Comparison of ENCODE assay signal across 2 cellular contexts in the genomic region with DNA sequence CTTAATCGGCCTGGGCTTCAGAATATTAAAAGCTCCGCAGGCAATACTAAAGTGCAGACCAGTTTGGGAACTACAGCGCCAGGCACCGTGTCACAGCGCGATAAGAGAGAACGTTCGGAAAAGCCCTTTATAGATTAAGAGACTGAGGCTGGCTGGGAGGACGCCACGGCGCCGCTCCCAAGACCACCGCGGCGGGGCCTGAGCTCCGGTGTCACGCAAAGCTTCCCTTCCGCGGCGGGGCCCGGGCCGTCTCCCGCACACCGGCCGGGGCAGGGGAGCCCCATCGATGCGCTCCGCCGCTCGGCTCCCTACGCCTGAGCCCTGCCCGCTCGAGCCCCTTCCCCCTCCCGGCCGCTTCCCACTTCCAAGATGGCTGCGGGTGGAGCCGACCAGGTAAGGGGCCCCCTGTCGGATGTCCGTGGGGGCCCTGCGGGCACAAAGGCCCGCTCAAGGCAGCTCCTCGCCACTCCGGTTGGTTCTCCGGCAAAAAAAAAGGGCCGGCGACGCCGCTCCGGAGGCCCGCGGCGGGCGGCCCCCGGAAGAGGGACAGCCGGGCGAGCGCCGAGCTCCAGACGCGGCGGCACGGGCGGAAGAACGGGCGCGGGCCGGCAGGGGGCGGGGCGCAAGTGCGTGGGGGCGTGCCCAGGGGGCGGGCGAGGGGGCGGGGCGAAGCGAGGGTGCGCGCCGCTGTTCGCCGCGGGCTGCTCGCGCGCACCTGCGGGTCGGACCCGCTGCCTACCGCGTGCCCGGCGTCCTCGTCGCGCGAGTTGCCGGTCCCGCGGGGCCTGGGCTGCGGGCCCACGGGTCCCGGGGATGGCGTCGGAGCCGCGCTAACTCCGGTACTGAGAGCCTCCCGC.
TF ChIP-seq lines count a peak whose summit lies in the region.

A gene with protein sequence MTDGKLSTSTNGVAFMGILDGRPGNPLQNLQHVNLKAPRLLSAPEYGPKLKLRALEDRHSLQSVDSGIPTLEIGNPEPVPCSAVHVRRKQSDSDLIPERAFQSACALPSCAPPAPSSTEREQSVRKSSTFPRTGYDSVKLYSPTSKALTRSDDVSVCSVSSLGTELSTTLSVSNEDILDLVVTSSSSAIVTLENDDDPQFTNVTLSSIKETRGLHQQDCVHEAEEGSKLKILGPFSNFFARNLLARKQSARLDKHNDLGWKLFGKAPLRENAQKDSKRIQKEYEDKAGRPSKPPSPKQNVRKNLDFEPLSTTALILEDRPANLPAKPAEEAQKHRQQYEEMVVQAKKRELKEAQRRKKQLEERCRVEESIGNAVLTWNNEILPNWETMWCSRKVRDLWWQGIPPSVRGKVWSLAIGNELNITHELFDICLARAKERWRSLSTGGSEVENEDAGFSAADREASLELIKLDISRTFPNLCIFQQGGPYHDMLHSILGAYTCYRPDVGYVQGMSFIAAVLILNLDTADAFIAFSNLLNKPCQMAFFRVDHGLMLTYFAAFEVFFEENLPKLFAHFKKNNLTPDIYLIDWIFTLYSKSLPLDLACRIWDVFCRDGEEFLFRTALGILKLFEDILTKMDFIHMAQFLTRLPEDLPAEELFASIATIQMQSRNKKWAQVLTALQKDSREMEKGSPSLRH (plus strand): TSS at position 714 of the 857 bp plus-strand sequence. CDS start 13,564 bp downstream, outside the sequence.

TF ChIP-seq in Ishikawa, 13 proteins besides CTCF, POLR2A, EP300 and RAD21 (continued from another document):
- TF ChIP-seq, protein P1, sequence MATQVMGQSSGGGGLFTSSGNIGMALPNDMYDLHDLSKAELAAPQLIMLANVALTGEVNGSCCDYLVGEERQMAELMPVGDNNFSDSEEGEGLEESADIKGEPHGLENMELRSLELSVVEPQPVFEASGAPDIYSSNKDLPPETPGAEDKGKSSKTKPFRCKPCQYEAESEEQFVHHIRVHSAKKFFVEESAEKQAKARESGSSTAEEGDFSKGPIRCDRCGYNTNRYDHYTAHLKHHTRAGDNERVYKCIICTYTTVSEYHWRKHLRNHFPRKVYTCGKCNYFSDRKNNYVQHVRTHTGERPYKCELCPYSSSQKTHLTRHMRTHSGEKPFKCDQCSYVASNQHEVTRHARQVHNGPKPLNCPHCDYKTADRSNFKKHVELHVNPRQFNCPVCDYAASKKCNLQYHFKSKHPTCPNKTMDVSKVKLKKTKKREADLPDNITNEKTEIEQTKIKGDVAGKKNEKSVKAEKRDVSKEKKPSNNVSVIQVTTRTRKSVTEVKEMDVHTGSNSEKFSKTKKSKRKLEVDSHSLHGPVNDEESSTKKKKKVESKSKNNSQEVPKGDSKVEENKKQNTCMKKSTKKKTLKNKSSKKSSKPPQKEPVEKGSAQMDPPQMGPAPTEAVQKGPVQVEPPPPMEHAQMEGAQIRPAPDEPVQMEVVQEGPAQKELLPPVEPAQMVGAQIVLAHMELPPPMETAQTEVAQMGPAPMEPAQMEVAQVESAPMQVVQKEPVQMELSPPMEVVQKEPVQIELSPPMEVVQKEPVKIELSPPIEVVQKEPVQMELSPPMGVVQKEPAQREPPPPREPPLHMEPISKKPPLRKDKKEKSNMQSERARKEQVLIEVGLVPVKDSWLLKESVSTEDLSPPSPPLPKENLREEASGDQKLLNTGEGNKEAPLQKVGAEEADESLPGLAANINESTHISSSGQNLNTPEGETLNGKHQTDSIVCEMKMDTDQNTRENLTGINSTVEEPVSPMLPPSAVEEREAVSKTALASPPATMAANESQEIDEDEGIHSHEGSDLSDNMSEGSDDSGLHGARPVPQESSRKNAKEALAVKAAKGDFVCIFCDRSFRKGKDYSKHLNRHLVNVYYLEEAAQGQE (IDR thresholded peaks at IDR 0.05; ENCODE audit: low read depth) = no peak
- no peak for TF ChIP-seq EGR1 (IDR thresholded peaks at IDR 0.05)
- no peak for TF ChIP-seq FOXM1 (IDR thresholded peaks at IDR 0.05; ENCODE audit: borderline replicate concordance, low read depth)
- no peak for TF ChIP-seq CEBPB (IDR thresholded peaks at IDR 0.05)
- TF ChIP-seq, protein P2, sequence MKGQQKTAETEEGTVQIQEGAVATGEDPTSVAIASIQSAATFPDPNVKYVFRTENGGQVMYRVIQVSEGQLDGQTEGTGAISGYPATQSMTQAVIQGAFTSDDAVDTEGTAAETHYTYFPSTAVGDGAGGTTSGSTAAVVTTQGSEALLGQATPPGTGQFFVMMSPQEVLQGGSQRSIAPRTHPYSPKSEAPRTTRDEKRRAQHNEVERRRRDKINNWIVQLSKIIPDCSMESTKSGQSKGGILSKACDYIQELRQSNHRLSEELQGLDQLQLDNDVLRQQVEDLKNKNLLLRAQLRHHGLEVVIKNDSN (IDR thresholded peaks at IDR 0.05) = no peak
- no peak for TF ChIP-seq TEAD4 (IDR thresholded peaks at IDR 0.05)
- TF ChIP-seq CREB1 (IDR thresholded peaks at IDR 0.05; ENCODE audit: low read depth) = no peak
- peak; percentile 59; the same call in 1 of the 2 replicates for TF ChIP-seq ZBTB7A (IDR thresholded peaks at IDR 0.05; ENCODE audit: low read depth)
- no peak for TF ChIP-seq NFIC (IDR thresholded peaks at IDR 0.05)
- peak; percentile 74; the same call in 1 of the 2 replicates for TF ChIP-seq TCF12 (IDR thresholded peaks at IDR 0.05; ENCODE audit: low read depth)
- peak; percentile 88 for TF ChIP-seq TAF1 (IDR thresholded peaks at IDR 0.05; ENCODE audit: low read depth)

TF ChIP-seq in neural cell, 6 proteins besides CTCF, POLR2A, EP300 and RAD21 (continued from another document):
- peak; percentile 61 for TF ChIP-seq MXI1 (conservative IDR thresholded peaks at IDR 0.05; ENCODE audit: poor library complexity, severe bottlenecking)
TF ChIP-seq in neural cell: peak in this region for 5.
